22 cellular contexts compared by ENCODE assay signal in genomic region chr10:131906269-131906639, GRCh38. TPM values are rescaled to one million over a fixed set of nuclear protein-coding genes. Genes with fewer than 3 reads are reported as not detected.
A peak's percentile ranks its signal among the peaks of the same experiment; 100 is the strongest.
DNase-seq lines count a peak whose midpoint lies in the region; ATAC-seq and TF ChIP-seq lines count a peak whose summit lies in the region.
"Had no signal": no experiment of that assay in that cellular context is flagged by ENCODE, and none has a peak within 500 bp of the region (broad histone marks: within the 10 kb centered on the region; RNA-seq: fewer than 3 reads in every experiment).

No MANE protein-coding gene starts in this region.

- peaks cover 78% of the 10 kb centered on the region for H3K4me1 Mint-ChIP-seq in activated naive CD4-positive, alpha-beta T cell treated with anti-CD3 and anti-CD28 coated beads, Interleukin-2, amount 50 U/mL, for 24 hours
- peaks cover 76% of the 10 kb centered on the region for H3K4me1 Mint-ChIP-seq in stimulated activated naive CD8-positive, alpha-beta T cell treated with anti-CD3 and anti-CD28 coated beads, Interleukin-15, amount 100 ng/mL, for 72 hours

- peak overlapping the region; percentile 72 for H3K4me3 Mint-ChIP-seq in activated naive CD4-positive, alpha-beta T cell treated with anti-CD3 and anti-CD28 coated beads, Interleukin-2, amount 50 U/mL, for 24 hours
- H3K4me3 Mint-ChIP-seq in stimulated activated naive CD8-positive, alpha-beta T cell treated with anti-CD3 and anti-CD28 coated beads, Interleukin-15, amount 100 ng/mL, for 72 hours: peak overlapping the region; percentile 31 to 33

- no peak for TF ChIP-seq CTCF in PC-9 (conservative IDR thresholded peaks at IDR 0.05)

- no peaks in the 10 kb centered on the region for H3K27me3 Mint-ChIP-seq in activated naive CD4-positive, alpha-beta T cell treated with anti-CD3 and anti-CD28 coated beads, Interleukin-2, amount 50 U/mL, for 24 hours
- H3K27me3 Mint-ChIP-seq in stimulated activated naive CD8-positive, alpha-beta T cell treated with anti-CD3 and anti-CD28 coated beads, Interleukin-15, amount 100 ng/mL, for 72 hours: no peaks in the 10 kb centered on the region

- no TSS peak for BruUV-seq in PC-9 (replicated peaks; lab: Mats Ljungman, UMichigan)

- CTCF ChIA-PET in PC-9 (lab: Charles Lee): no interaction called here

- H3K9me2 ChIP-seq in PC-9 (ENCODE audit: insufficient read depth): no peaks in the 10 kb centered on the region

- no peak overlapping the region for H2AFZ ChIP-seq in PC-9

- ATAC-seq in stimulated activated naive CD8-positive, alpha-beta T cell treated with anti-CD3 and anti-CD28 coated beads, Interleukin-15, amount 100 ng/mL, for 72 hours: no peak
- no peak for ATAC-seq in GM21423 (IDR thresholded peaks at IDR 0.05; ENCODE audit: unreplicated experiment)
- no peak for ATAC-seq in GM18517 (IDR thresholded peaks at IDR 0.05; ENCODE audit: unreplicated experiment)
- ATAC-seq: esophagus mucosa, GM12878, Right ventricle myocardium inferior had no signal

- peaks cover 92% of the 10 kb centered on the region for H3K79me2 ChIP-seq in PC-9 (ENCODE audit: low read depth)

- H3K4me3 ChIP-seq in PC-9: no peak overlapping the region
- H3K4me3 ChIP-seq in effector memory CD4-positive, alpha-beta T cell (ENCODE audit: insufficient read depth, low read depth, low read length, poor library complexity, severe bottlenecking): no peak overlapping the region
- H3K4me3 ChIP-seq: adrenal gland, GM12878, left ventricle myocardium inferior had no signal

- peaks cover 5% of the 10 kb centered on the region for H3K36me3 Mint-ChIP-seq in activated naive CD4-positive, alpha-beta T cell treated with anti-CD3 and anti-CD28 coated beads, Interleukin-2, amount 50 U/mL, for 24 hours

- no peaks in the 10 kb centered on the region; the same call in 1 of the 2 replicates for H3F3A ChIP-seq in PC-9 (ENCODE audit: insufficient read depth, low read depth)

- peaks cover 38% of the 10 kb centered on the region for H3K4me1 ChIP-seq in PC-9 (replicated peaks; ENCODE audit: insufficient read depth)
- peaks cover 46% of the 10 kb centered on the region for H3K4me1 ChIP-seq in effector memory CD4-positive, alpha-beta T cell (ENCODE audit: control insufficient read depth, insufficient read depth, low read length, poor library complexity, severe bottlenecking)

- POLR2A ChIA-PET in PC-9 (lab: Charles Lee; ENCODE audit: unreplicated experiment): no interaction called here

- intact Hi-C loops in PC-9 (cut with micrococcal nuclease; ENCODE audit: unreplicated experiment): no loop called here

- H3K9me3 Mint-ChIP-seq in activated naive CD4-positive, alpha-beta T cell treated with anti-CD3 and anti-CD28 coated beads, Interleukin-2, amount 50 U/mL, for 24 hours: no peaks in the 10 kb centered on the region
- no peaks in the 10 kb centered on the region for H3K9me3 Mint-ChIP-seq in stimulated activated naive CD8-positive, alpha-beta T cell treated with anti-CD3 and anti-CD28 coated beads, Interleukin-15, amount 100 ng/mL, for 72 hours

- DNase-seq in activated naive CD4-positive, alpha-beta T cell treated with Interleukin-2 at 50 U/mL for 16 hours: no peak
- no peak for DNase-seq in PC-9
- DNase-seq in effector memory CD4-positive, alpha-beta T cell: no peak
- no peak for DNase-seq in stimulated activated naive CD8-positive, alpha-beta T cell treated with anti-CD3 and anti-CD28 coated beads, Interleukin-15, amount 100 ng/mL, for 72 hours
- DNase-seq: brain microvascular endothelial cell; DMS79; effector CD8-positive, alpha-beta T cell; foreskin melanocyte; KBM-7; left ventricle myocardium inferior; MV-4-11; NCI-H2029; NCI-H226; NCI-H774 had no signal

- H4K20me1 ChIP-seq in PC-9 (ENCODE audit: insufficient read depth): peaks cover 35% of the 10 kb centered on the region

- H3K4me2 ChIP-seq in PC-9: peak overlapping the region; percentile 26

- H3K9me3 ChIP-seq in PC-9 (ENCODE audit: insufficient read depth, low read depth): no peaks in the 10 kb centered on the region
- H3K9me3 ChIP-seq in effector memory CD4-positive, alpha-beta T cell (ENCODE audit: control insufficient read depth, low read length): no peaks in the 10 kb centered on the region
- H3K9me3 ChIP-seq: adrenal gland, left ventricle myocardium inferior, neutrophil had no signal

- H3K27ac ChIP-seq in PC-9: no peak overlapping the region
- H3K27ac ChIP-seq in effector memory CD4-positive, alpha-beta T cell (ENCODE audit: insufficient read depth, low read length, poor library complexity, severe bottlenecking): peak overlapping the region; percentile 27
- H3K27ac ChIP-seq: brain microvascular endothelial cell, neutrophil had no signal

- peak overlapping the region; percentile 68 for H3K27ac Mint-ChIP-seq in activated naive CD4-positive, alpha-beta T cell treated with anti-CD3 and anti-CD28 coated beads, Interleukin-2, amount 50 U/mL, for 24 hours
- peak overlapping the region in 1 of 2 donors; percentile 84 for H3K27ac Mint-ChIP-seq in stimulated activated naive CD8-positive, alpha-beta T cell treated with anti-CD3 and anti-CD28 coated beads, Interleukin-15, amount 100 ng/mL, for 72 hours

- H3K36me3 ChIP-seq in PC-9 (ENCODE audit: low read depth): no peaks in the 10 kb centered on the region
- no peaks in the 10 kb centered on the region for H3K36me3 ChIP-seq in effector memory CD4-positive, alpha-beta T cell (ENCODE audit: control insufficient read depth, insufficient read depth, low read length)
- H3K36me3 ChIP-seq: brain microvascular endothelial cell had no signal

- no peaks in the 10 kb centered on the region for H3K27me3 ChIP-seq in PC-9 (ENCODE audit: insufficient read depth, low read depth)
- no peaks in the 10 kb centered on the region for H3K27me3 ChIP-seq in effector memory CD4-positive, alpha-beta T cell (replicated peaks; ENCODE audit: control insufficient read depth, insufficient read depth, low read length, poor library complexity, severe bottlenecking)
- H3K27me3 ChIP-seq: adrenal gland, brain microvascular endothelial cell, neutrophil had no signal

RNA-seq across cellular contexts. Expression of gene PPP2R2D, which starts 5.4 kb away (rescaled TPM):
- 23.5 TPM in 2 replicates for total RNA-seq in PC-9 (2021)
